ENCODE assay signal across 11 cellular contexts in genomic region chr6:106145741-106146227, GRCh38. TPM values are rescaled to one million over a fixed set of nuclear protein-coding genes. Genes with fewer than 3 reads are reported as not detected.
DNase-seq lines count a peak whose midpoint lies in the region; ATAC-seq, FAIRE-seq and TF ChIP-seq lines count a peak whose summit lies in the region.
"Had no signal": no experiment of that assay in that cellular context is flagged by ENCODE, and none has a peak within 500 bp of the region (broad histone marks: within the 10 kb centered on the region; RNA-seq: fewer than 3 reads in every experiment).

No MANE protein-coding gene starts in this region.

- FAIRE-seq in frontal cortex (lab: Jason Lieb, UNC) = no peak

- no peaks in the 10 kb centered on the region for H3K36me3 Mint-ChIP-seq in WTC11

- H3K27ac ChIP-seq in RWPE1 = no peak overlapping the region
- H3K27ac ChIP-seq: C4-2B had no signal

- no peaks in the 10 kb centered on the region for H3K9me3 Mint-ChIP-seq in WTC11
- no peaks in the 10 kb centered on the region for H3K9me3 Mint-ChIP-seq in stimulated activated naive CD8-positive, alpha-beta T cell treated with anti-CD3 and anti-CD28 coated beads, Interleukin-15, amount 100 ng/mL, for 72 hours

- CTCF ChIA-PET in WTC11 (lab: Charles Lee) = interaction anchor here (1.1 kb wide), 1 partner anchor 9 kb away, joined by 3 read pairs; no protein-coding TSS in a partner anchor
- CTCF ChIA-PET in RWPE1 (lab: Yijun Ruan, JAX) = interaction anchor here (0.9 kb wide), 1 partner anchor 46 kb away, joined by 3 read pairs; no protein-coding TSS in a partner anchor

- peaks cover 29% of the 10 kb centered on the region for H3K4me1 Mint-ChIP-seq in WTC11
- peaks cover 99% of the 10 kb centered on the region for H3K4me1 Mint-ChIP-seq in stimulated activated naive CD8-positive, alpha-beta T cell treated with anti-CD3 and anti-CD28 coated beads, Interleukin-15, amount 100 ng/mL, for 72 hours

- peak; percentile 38 for ATAC-seq in HG02870 (IDR thresholded peaks at IDR 0.05; ENCODE audit: unreplicated experiment)
- ATAC-seq in WTC11 = peak; percentile 68
- ATAC-seq in stimulated activated naive CD8-positive, alpha-beta T cell treated with anti-CD3 and anti-CD28 coated beads, Interleukin-15, amount 100 ng/mL, for 72 hours = no peak
- ATAC-seq: left lobe of liver had no signal

- no peak overlapping the region for H3K4me3 Mint-ChIP-seq in WTC11
- H3K4me3 Mint-ChIP-seq in stimulated activated naive CD8-positive, alpha-beta T cell treated with anti-CD3 and anti-CD28 coated beads, Interleukin-15, amount 100 ng/mL, for 72 hours = no peak overlapping the region

- no peak for TF ChIP-seq CTCF in WTC11 (IDR thresholded peaks at IDR 0.05)
- TF ChIP-seq CTCF in RWPE1 (conservative IDR thresholded peaks at IDR 0.05; ENCODE audit: low read depth) = no peak

- no peaks in the 10 kb centered on the region; the same call in 1 of the 2 replicates for H3K27me3 Mint-ChIP-seq in WTC11 (ENCODE audit: low read depth)
- H3K27me3 Mint-ChIP-seq in stimulated activated naive CD8-positive, alpha-beta T cell treated with anti-CD3 and anti-CD28 coated beads, Interleukin-15, amount 100 ng/mL, for 72 hours = no peaks in the 10 kb centered on the region

- POLR2A ChIA-PET in WTC11 (lab: Charles Lee) = no interaction called here
- POLR2A ChIA-PET in RWPE1 (lab: Yijun Ruan, JAX; ENCODE audit: low non-redundant PET) = no interaction called here

- H3K27ac Mint-ChIP-seq in WTC11 = no peak overlapping the region
- no peak overlapping the region for H3K27ac Mint-ChIP-seq in stimulated activated naive CD8-positive, alpha-beta T cell treated with anti-CD3 and anti-CD28 coated beads, Interleukin-15, amount 100 ng/mL, for 72 hours

- peak; percentile 38 for DNase-seq in stimulated activated CD4-positive, alpha-beta T cell treated with anti-CD3 and anti-CD28 coated beads, Interleukin-1b, Interleukin-23, amount 100 ng/mL, for 48 hours
- DNase-seq in stimulated activated CD4-positive, alpha-beta T cell treated with anti-CD3 and anti-CD28 coated beads, Interleukin-4, amount 100 ng/mL, for 1 hour = no peak
- no peak for DNase-seq in WTC11 (ENCODE audit: low spot score)
- peak; percentile 19 to 42 for DNase-seq in stimulated activated naive CD8-positive, alpha-beta T cell treated with anti-CD3 and anti-CD28 coated beads, Interleukin-15, amount 100 ng/mL, for 72 hours
- no peak for DNase-seq in NCI-H1436 treated with DMSO at 0.1 percent for 48 hours (lab: John Stamatoyannopoulos, UW)
- no peak for DNase-seq in frontal cortex (ENCODE audit: low spot score in 2 of 2)
- DNase-seq in RWPE1 (ENCODE audit: low spot score) = no peak
- DNase-seq: NCI-H1694 treated with DMSO at 0.1 percent for 48 hours had no signal

TF ChIP-seq in WTC11, 78 proteins besides CTCF, POLR2A, EP300 and RAD21:
- TF ChIP-seq SOX15 (CRISPR knock-in tag; IDR thresholded peaks at IDR 0.05) (no peak), MXD4 (CRISPR knock-in tag; IDR thresholded peaks at IDR 0.05; ENCODE audit: borderline replicate concordance) (no peak), ZNF396 (CRISPR knock-in tag; IDR thresholded peaks at IDR 0.05; ENCODE audit: borderline replicate concordance) (no peak), ZNF138 (CRISPR knock-in tag; conservative IDR thresholded peaks at IDR 0.05) (no peak), SP1 (CRISPR knock-in tag; conservative IDR thresholded peaks at IDR 0.05) (no peak), RELA (CRISPR knock-in tag; IDR thresholded peaks at IDR 0.05; ENCODE audit: borderline replicate concordance) (no peak)

RNA-seq across cellular contexts. Expression of gene PRDM1, which starts 59.6 kb away (rescaled TPM):
- total RNA-seq in WTC11 (2021) (0.78 to 1.8 TPM (median 1.2 TPM) in 3 replicates), frontal cortex (1.6 TPM)

Comparison
In these comparisons a context has a peak if more than half of its experiments do, and no peak if none do; other contexts are left out.
1. DNase-seq: peak in stimulated activated CD4-positive, alpha-beta T cell treated with anti-CD3 and anti-CD28 coated beads, Interleukin-1b, Interleukin-23, amount 100 ng/mL, for 48 hours (single experiment) and stimulated activated naive CD8-positive, alpha-beta T cell treated with anti-CD3 and anti-CD28 coated beads, Interleukin-15, amount 100 ng/mL, for 72 hours (2 of 2); none in stimulated activated CD4-positive, alpha-beta T cell treated with anti-CD3 and anti-CD28 coated beads, Interleukin-4, amount 100 ng/mL, for 1 hour (single experiment), WTC11 (single experiment), NCI-H1436 treated with DMSO at 0.1 percent for 48 hours (single experiment), frontal cortex (0 of 2) and RWPE1 (single experiment).